In the genomic region with DNA sequence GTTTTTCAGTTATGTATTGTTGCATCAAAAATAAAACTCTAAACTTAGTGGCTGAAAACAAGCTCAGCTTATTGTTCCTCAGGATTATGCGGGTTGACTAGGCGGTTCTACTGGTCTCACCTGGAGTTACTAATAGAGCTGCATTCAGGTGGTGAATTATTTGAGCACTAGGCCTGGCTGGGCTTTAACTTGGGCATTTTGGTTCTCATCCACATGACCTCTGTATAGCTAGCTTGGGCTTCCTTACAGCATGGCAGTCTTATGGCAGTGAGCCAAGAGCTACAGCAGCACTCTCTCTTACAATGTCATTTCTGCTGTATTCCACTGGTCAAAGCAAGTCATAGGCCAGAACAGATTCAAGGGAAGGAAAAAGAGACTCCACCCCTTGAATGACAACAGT, we compare ENCODE assay signal across 10 cellular contexts. TPM values are rescaled to one million over a fixed set of nuclear protein-coding genes. Genes with fewer than 3 reads are reported as not detected.
DNase-seq lines count a peak whose midpoint lies in the region; ATAC-seq and TF ChIP-seq lines count a peak whose summit lies in the region.
"Had no signal": no experiment of that assay in that cellular context is flagged by ENCODE, and none has a peak within 500 bp of the region (broad histone marks: within the 10 kb centered on the region; RNA-seq: fewer than 3 reads in every experiment).

No MANE protein-coding gene starts in this region.

- no peaks in the 10 kb centered on the region for H3K27me3 ChIP-seq in brain microvascular endothelial cell (replicated peaks)
- H3K27me3 ChIP-seq in gastroesophageal sphincter = no peaks in the 10 kb centered on the region

- peak overlapping the region; percentile 46 for H3K4me3 Mint-ChIP-seq in activated naive CD8-positive, alpha-beta T cell
- H3K4me3 Mint-ChIP-seq in activated naive CD8-positive, alpha-beta T cell treated with anti-CD3 and anti-CD28 coated beads, Interleukin-2, amount 50 U/mL, for 24 hours = no peak overlapping the region
- H3K4me3 Mint-ChIP-seq in osteocyte (ENCODE audit: unreplicated experiment) = peak overlapping the region; percentile 88
- H3K4me3 Mint-ChIP-seq: dendritic cell treated with granulocyte-macrophage colony-stimulating factor and Interleukin-4, amounts not matched to agents 40 ng/mL and 50 ng/mL, for 4 days had no signal

- WGBS in gastroesophageal sphincter (ENCODE audit: low coverage in 1 of 2), 2 donors = 100% methylated on average over 2 of the region's 2 CpGs

- no peaks in the 10 kb centered on the region for H3K9me3 Mint-ChIP-seq in activated naive CD8-positive, alpha-beta T cell (ENCODE audit: low read depth)
- H3K9me3 Mint-ChIP-seq in activated naive CD8-positive, alpha-beta T cell treated with anti-CD3 and anti-CD28 coated beads, Interleukin-2, amount 50 U/mL, for 24 hours = peaks cover 3% of the 10 kb centered on the region
- peaks cover 10% of the 10 kb centered on the region for H3K9me3 Mint-ChIP-seq in osteocyte (ENCODE audit: unreplicated experiment)

- H3K36me3 ChIP-seq in brain microvascular endothelial cell (replicated peaks) = peaks cover 9% of the 10 kb centered on the region
- peaks cover 0 to 47% of the 10 kb centered on the region in 2 donors for H3K36me3 ChIP-seq in gastroesophageal sphincter

- in situ Hi-C loops in brain microvascular endothelial cell (cut with HindIII; ENCODE audit: low pct_ligation_motif_present, low sequenced_read_pairs) = no loop called here

- H3K36me3 Mint-ChIP-seq in activated naive CD8-positive, alpha-beta T cell = peaks cover 17% of the 10 kb centered on the region
- peaks cover 18% of the 10 kb centered on the region for H3K36me3 Mint-ChIP-seq in activated naive CD8-positive, alpha-beta T cell treated with anti-CD3 and anti-CD28 coated beads, Interleukin-2, amount 50 U/mL, for 24 hours (ENCODE audit: low read depth)
- peaks cover 35% of the 10 kb centered on the region for H3K36me3 Mint-ChIP-seq in osteocyte (ENCODE audit: unreplicated experiment)

- DNase-seq in activated naive CD8-positive, alpha-beta T cell treated with anti-CD3 and anti-CD28 coated beads, Interleukin-2, amount 50 U/mL, for 24 hours = no peak
- peak; percentile 11 for DNase-seq in brain microvascular endothelial cell
- no peak for DNase-seq in osteocyte (ENCODE audit: extremely low spot score, unreplicated experiment)
- no peak for DNase-seq in inferior parietal cortex (ENCODE audit: extremely low spot score)
- DNase-seq: heart right ventricle, NCI-H1436, retina had no signal

- H3K4me1 Mint-ChIP-seq in activated naive CD8-positive, alpha-beta T cell (ENCODE audit: low read depth) = peaks cover 13% of the 10 kb centered on the region
- H3K4me1 Mint-ChIP-seq in activated naive CD8-positive, alpha-beta T cell treated with anti-CD3 and anti-CD28 coated beads, Interleukin-2, amount 50 U/mL, for 24 hours = peaks cover 13% of the 10 kb centered on the region
- peaks cover 15% of the 10 kb centered on the region for H3K4me1 Mint-ChIP-seq in osteocyte (ENCODE audit: unreplicated experiment)

- peaks cover 9% of the 10 kb centered on the region for H3K27me3 Mint-ChIP-seq in activated naive CD8-positive, alpha-beta T cell
- peaks cover 15% of the 10 kb centered on the region for H3K27me3 Mint-ChIP-seq in activated naive CD8-positive, alpha-beta T cell treated with anti-CD3 and anti-CD28 coated beads, Interleukin-2, amount 50 U/mL, for 24 hours
- H3K27me3 Mint-ChIP-seq in osteocyte (ENCODE audit: unreplicated experiment) = no peaks in the 10 kb centered on the region

- no peak for TF ChIP-seq POLR2A in gastroesophageal sphincter (IDR thresholded peaks at IDR 0.05)

- peaks cover 0 to 21% (median 2%) of the 10 kb centered on the region in 3 donors for H3K4me1 ChIP-seq in gastroesophageal sphincter

- no peak overlapping the region for H3K27ac Mint-ChIP-seq in activated naive CD8-positive, alpha-beta T cell
- H3K27ac Mint-ChIP-seq in activated naive CD8-positive, alpha-beta T cell treated with anti-CD3 and anti-CD28 coated beads, Interleukin-2, amount 50 U/mL, for 24 hours = no peak overlapping the region
- no peak overlapping the region for H3K27ac Mint-ChIP-seq in osteocyte (ENCODE audit: unreplicated experiment)
- H3K27ac Mint-ChIP-seq: dendritic cell treated with granulocyte-macrophage colony-stimulating factor and Interleukin-4, amounts not matched to agents 40 ng/mL and 50 ng/mL, for 4 days had no signal

- H3K9me3 ChIP-seq in gastroesophageal sphincter = no peaks in the 10 kb centered on the region

- no peak for TF ChIP-seq CTCF in brain microvascular endothelial cell (IDR thresholded peaks at IDR 0.05; ENCODE audit: low read depth, low read length, missing control alignments)
- TF ChIP-seq CTCF in osteocyte (IDR thresholded peaks at IDR 0.05) = no peak
- TF ChIP-seq CTCF in gastroesophageal sphincter (IDR thresholded peaks at IDR 0.05) = no peak

- no peak for TF ChIP-seq EP300 in gastroesophageal sphincter (IDR thresholded peaks at IDR 0.05)

- no peak for ATAC-seq in activated naive CD8-positive, alpha-beta T cell treated with anti-CD3 and anti-CD28 coated beads, Interleukin-2, amount 50 U/mL, for 24 hours
- no peak for ATAC-seq in gastroesophageal sphincter
- ATAC-seq: heart right ventricle had no signal

- H3K27ac ChIP-seq in brain microvascular endothelial cell (no peak overlapping the region), gastroesophageal sphincter (no peak overlapping the region)
- H3K27ac ChIP-seq: heart right ventricle had no signal

- no peak overlapping the region for H3K4me3 ChIP-seq in brain microvascular endothelial cell (ENCODE audit: low read depth, low read length)
- H3K4me3 ChIP-seq in gastroesophageal sphincter = no peak overlapping the region

RNA-seq across cellular contexts. Expression of a gene that starts 1.6 kb away (rescaled TPM):
- total RNA-seq in osteocyte (7.6 and 7.8 TPM in 2 replicates), gastroesophageal sphincter (1 to 10 TPM; 6.5 to 7.7 (median 7.2) TPM)

RNA-seq across cellular contexts. Expression of a gene that starts 16.0 kb away (rescaled TPM):
- total RNA-seq in osteocyte = 17.5 and 19.8 TPM in 2 replicates
- total RNA-seq in gastroesophageal sphincter = 10 to 100 TPM; 17.9 to 27.1 (median 24.5) TPM

RNA-seq across cellular contexts. Expression of a gene that starts 23.8 kb away (rescaled TPM):
- not detected in 2 replicates for total RNA-seq in osteocyte
- 1 to 10 TPM; 3.1 to 6.6 (median 4.4) TPM for total RNA-seq in gastroesophageal sphincter

RNA-seq across cellular contexts. Expression of a gene that starts 30.9 kb away (rescaled TPM):
- total RNA-seq in osteocyte = 7.2 and 8.0 TPM in 2 replicates
- 1 to 10 TPM; 3.2 to 6.4 (median 5.0) TPM for total RNA-seq in gastroesophageal sphincter

RNA-seq across cellular contexts. Expression of a gene that starts 53.0 kb away (rescaled TPM):
- total RNA-seq in osteocyte = 4.1 and 6.2 TPM in 2 replicates
- total RNA-seq in gastroesophageal sphincter = 10 to 100 TPM; 14.9 to 32.0 (median 24.8) TPM
